Comparison of ENCODE assay signal across 8 cellular contexts in genomic region chr1:247077768-247078314, GRCh38. TPM values are rescaled to one million over a fixed set of nuclear protein-coding genes. Genes with fewer than 3 reads are reported as not detected.
DNase-seq lines count a peak whose midpoint lies in the region; ATAC-seq and TF ChIP-seq lines count a peak whose summit lies in the region.

No MANE protein-coding gene starts in this region.

- TF ChIP-seq CTCF in GM23338 (conservative IDR thresholded peaks at IDR 0.05; ENCODE audit: low read depth in 2 of 2) (no peak), Peyer's patch (IDR thresholded peaks at IDR 0.05) (no peak), epithelial cell of esophagus (IDR thresholded peaks at IDR 0.05; ENCODE audit: insufficient read depth, low read depth, low read length, missing control alignments) (no peak), neural crest cell (conservative IDR thresholded peaks at IDR 0.05) (no peak)

- H3K4me1 ChIP-seq in GM23338 (ENCODE audit: insufficient read depth) (no peaks in the 10 kb centered on the region; the same call in 1 of the 2 replicates), Peyer's patch (peaks cover 0 to 6% (median 3%) of the 10 kb centered on the region in 4 donors)

- H3K36me3 ChIP-seq in GM23338 (ENCODE audit: insufficient read depth), result peaks cover 8% of the 10 kb centered on the region; the same call in 1 of the 2 replicates
- no peaks in the 10 kb centered on the region for H3K36me3 ChIP-seq in Peyer's patch

- H3K36me3 Mint-ChIP-seq in GM23338 (ENCODE audit: low read depth), result peaks cover 49% of the 10 kb centered on the region
- H3K36me3 Mint-ChIP-seq in neural crest cell (ENCODE audit: low read depth), result peaks cover 54% of the 10 kb centered on the region

- no peak for ATAC-seq in GM23338

- H2AFZ ChIP-seq in GM23338, result peak overlapping the region; percentile 88

- no peaks in the 10 kb centered on the region; the same call in 1 of the 2 replicates for H4K20me1 ChIP-seq in GM23338 (replicated peaks; ENCODE audit: insufficient read depth)

- H3K9me3 ChIP-seq in Peyer's patch, result no peaks in the 10 kb centered on the region

- peak overlapping the region; percentile 96 for H3K4me2 ChIP-seq in GM23338

- peak overlapping the region; percentile 91 for H3K27ac ChIP-seq in GM23338 (ENCODE audit: low read depth)
- H3K27ac ChIP-seq in Peyer's patch, result peak overlapping the region; percentile 45 to 79 (median 67)

- H3K9me3 Mint-ChIP-seq in GM23338 (peaks cover 42% of the 10 kb centered on the region), neural crest cell (peaks cover 19% of the 10 kb centered on the region)

- H3F3A ChIP-seq in GM23338 (replicated peaks; ENCODE audit: low read depth), result no peaks in the 10 kb centered on the region

- H3K4me3 Mint-ChIP-seq in GM23338, result peak overlapping the region; percentile 98
- peak overlapping the region; percentile 98 for H3K4me3 Mint-ChIP-seq in neural crest cell

- peaks cover 5% of the 10 kb centered on the region for H3K27me3 Mint-ChIP-seq in GM23338 (ENCODE audit: insufficient read depth, low read depth, poor library complexity)
- H3K27me3 Mint-ChIP-seq in neural crest cell (ENCODE audit: low read depth), result no peaks in the 10 kb centered on the region

- DNase-seq in EH (ENCODE audit: low read depth) (peak; percentile 22), GM23338 (ENCODE audit: low spot score) (no peak), Peyer's patch (no peak), epithelial cell of esophagus (ENCODE audit: low read depth) (peak; percentile 2), neural crest cell (ENCODE audit: low read depth, low spot score) (no peak), T1000 (lab: John Stamatoyannopoulos, UW) (no peak), NK-92 (lab: John Stamatoyannopoulos, UW; ENCODE audit: unreplicated experiment) (no peak)
- no peak for DNase-seq in effector CD8-positive, alpha-beta T cell (lab: John Stamatoyannopoulos, UW)

- H3K27me3 ChIP-seq in GM23338 (ENCODE audit: insufficient read depth), result no peaks in the 10 kb centered on the region
- H3K27me3 ChIP-seq in Peyer's patch, result no peaks in the 10 kb centered on the region

- peaks cover 54% of the 10 kb centered on the region for H3K79me2 ChIP-seq in GM23338 (replicated peaks; ENCODE audit: insufficient read depth)

- H3K4me3 ChIP-seq in GM23338 (peak overlapping the region; percentile 100), Peyer's patch (peak overlapping the region; percentile 69 to 87 (median 81)), epithelial cell of esophagus (ENCODE audit: low read length) (peak overlapping the region; percentile 92)

- TF ChIP-seq POLR2A in Peyer's patch (IDR thresholded peaks at IDR 0.05), result no peak

- no peaks in the 10 kb centered on the region for H3K9me2 ChIP-seq in GM23338 (ENCODE audit: insufficient read depth)

- H3K27ac Mint-ChIP-seq in GM23338, result peak overlapping the region; percentile 82
- H3K27ac Mint-ChIP-seq in neural crest cell (ENCODE audit: unreplicated experiment), result peak overlapping the region; percentile 78

- H3K4me1 Mint-ChIP-seq in GM23338 (peaks cover 9% of the 10 kb centered on the region), neural crest cell (peaks cover 33% of the 10 kb centered on the region)

TF ChIP-seq in GM23338, 12 proteins besides CTCF, POLR2A, EP300 and RAD21 (continues in another document):
- TF ChIP-seq STAT1 (IDR thresholded peaks at IDR 0.05; ENCODE audit: unreplicated experiment), result no peak
- TF ChIP-seq NANOG (IDR thresholded peaks at IDR 0.05; ENCODE audit: borderline replicate concordance), result no peak
- TF ChIP-seq CREB1 (CRISPR knock-in tag; IDR thresholded peaks at IDR 0.05; ENCODE audit: low read depth), result no peak
- TF ChIP-seq EZH2 (IDR thresholded peaks at IDR 0.05; ENCODE audit: low read depth, unreplicated experiment), result no peak
- no peak for TF ChIP-seq ZNF462 (CRISPR knock-in tag; IDR thresholded peaks at IDR 0.05)
- TF ChIP-seq, protein P1, sequence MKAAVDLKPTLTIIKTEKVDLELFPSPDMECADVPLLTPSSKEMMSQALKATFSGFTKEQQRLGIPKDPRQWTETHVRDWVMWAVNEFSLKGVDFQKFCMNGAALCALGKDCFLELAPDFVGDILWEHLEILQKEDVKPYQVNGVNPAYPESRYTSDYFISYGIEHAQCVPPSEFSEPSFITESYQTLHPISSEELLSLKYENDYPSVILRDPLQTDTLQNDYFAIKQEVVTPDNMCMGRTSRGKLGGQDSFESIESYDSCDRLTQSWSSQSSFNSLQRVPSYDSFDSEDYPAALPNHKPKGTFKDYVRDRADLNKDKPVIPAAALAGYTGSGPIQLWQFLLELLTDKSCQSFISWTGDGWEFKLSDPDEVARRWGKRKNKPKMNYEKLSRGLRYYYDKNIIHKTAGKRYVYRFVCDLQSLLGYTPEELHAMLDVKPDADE (IDR thresholded peaks at IDR 0.05), result no peak
- no peak for TF ChIP-seq ZNF114 (CRISPR knock-in tag; IDR thresholded peaks at IDR 0.05)
- TF ChIP-seq JUNB (IDR thresholded peaks at IDR 0.05; ENCODE audit: unreplicated experiment), result no peak
- no peak for TF ChIP-seq ZNF331 (CRISPR knock-in tag; IDR thresholded peaks at IDR 0.05; ENCODE audit: low read depth)

RNA-seq across cellular contexts. Expression of gene ZNF670, which starts 0.8 kb away (rescaled TPM):
- 12.2 and 19.3 TPM in 2 replicates for total RNA-seq in GM23338 (2014; rRNA removed; shearing (Covaris generic))
- 6.7 and 8.0 TPM in 2 replicates for polyA plus RNA-seq in GM23338 (2016; fragmentation: Nextera tagmentation; extraction: Ambion mirVana)
- total RNA-seq in Peyer's patch (1 to 10 TPM; 1.8 to 5.8 (median 2.0) TPM), neural crest cell (12.2 and 13.2 TPM in 2 replicates)

RNA-seq across cellular contexts. Expression of gene ZNF669, which starts 26.3 kb away (rescaled TPM):
- total RNA-seq in GM23338 (2014; rRNA removed; shearing (Covaris generic)), result 21.7 and 25.4 TPM in 2 replicates
- polyA plus RNA-seq in GM23338 (2016; fragmentation: Nextera tagmentation; extraction: Ambion mirVana), result 11.5 and 13.7 TPM in 2 replicates
- 1 to 10 TPM; 2.3 to 5.8 (median 2.7) TPM for total RNA-seq in Peyer's patch
- 19.8 and 21.8 TPM in 2 replicates for total RNA-seq in neural crest cell

Comparison
In these comparisons a context has a peak if more than half of its experiments do, and no peak if none do; other contexts are left out.
1. DNase-seq: peak in EH (single experiment) and epithelial cell of esophagus (single experiment); none in GM23338 (single experiment), Peyer's patch (0 of 3), neural crest cell (single experiment), T1000 (single experiment), effector CD8-positive, alpha-beta T cell (single experiment) and NK-92 (single experiment).
2. Peak in every context shown above with its lines, with median percentiles within 50 percentile points of each other: H3K4me3 ChIP-seq.